ENCODE assay signal across 15 cellular contexts in the genomic region with DNA sequence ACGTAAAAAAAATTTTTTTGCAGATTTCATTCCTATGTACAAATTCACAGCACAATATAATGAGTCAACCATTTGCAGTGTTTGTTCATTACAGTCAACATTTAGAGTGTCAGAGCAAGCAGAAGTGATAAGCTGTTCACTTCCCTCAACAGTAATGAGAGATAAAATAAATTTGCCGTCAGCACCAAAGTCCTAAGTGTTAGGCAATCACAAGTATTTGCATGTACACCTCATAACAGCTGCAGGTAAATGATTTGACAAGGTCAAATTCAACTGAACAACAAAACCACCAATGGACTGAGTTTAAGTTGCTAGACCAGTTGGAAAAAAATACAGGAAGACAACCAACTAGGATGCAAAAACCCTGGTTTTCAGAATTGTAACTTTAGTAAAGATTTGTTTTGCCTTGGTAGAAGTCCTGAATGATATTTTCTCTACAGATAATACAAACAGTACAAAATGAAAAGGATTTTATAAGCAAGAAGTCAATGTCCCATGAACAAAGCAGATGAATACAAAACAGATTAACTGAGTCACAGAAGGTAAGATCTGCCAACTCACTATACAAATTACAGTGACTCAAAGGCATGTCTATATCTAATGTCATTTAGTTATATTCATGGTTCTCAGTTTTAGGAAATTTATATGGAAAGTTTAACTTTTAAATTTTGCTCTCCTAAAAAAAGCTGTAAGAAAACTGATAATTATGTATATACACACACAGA. TPM values are rescaled to one million over a fixed set of nuclear protein-coding genes. Genes with fewer than 3 reads are reported as not detected.
A peak's percentile ranks its signal among the peaks of the same experiment; 100 is the strongest.
DNase-seq lines count a peak whose midpoint lies in the region; ATAC-seq, FAIRE-seq and TF ChIP-seq lines count a peak whose summit lies in the region.
"Had no signal": no experiment of that assay in that cellular context is flagged by ENCODE, and none has a peak within 500 bp of the region (broad histone marks: within the 10 kb centered on the region; RNA-seq: fewer than 3 reads in every experiment).

No MANE protein-coding gene starts in this region.

- ATAC-seq in esophagus mucosa, result peak; percentile 73
- no peak for ATAC-seq in psoas muscle
- ATAC-seq: left ventricle myocardium superior had no signal

- FAIRE-seq in small intestine (lab: Jason Lieb, UNC), result no peak

- no peak for TF ChIP-seq CTCF in psoas muscle (IDR thresholded peaks at IDR 0.05)

- H3K4me3 ChIP-seq in small intestine (ENCODE audit: low read depth in 1 of 2, low read length in 2 of 2) (no peak overlapping the region), psoas muscle (no peak overlapping the region)
- H3K4me3 ChIP-seq: adrenal gland, SK-N-MC, tibial artery had no signal

- no peaks in the 10 kb centered on the region for H3K27me3 ChIP-seq in small intestine (ENCODE audit: control insufficient read depth in 2 of 2, insufficient read depth in 2 of 2, low read length in 2 of 2)
- H3K27me3 ChIP-seq in psoas muscle (ENCODE audit: insufficient read depth in 3 of 3, low read length in 2 of 3), result no peaks in the 10 kb centered on the region
- H3K27me3 ChIP-seq: tibial artery had no signal

- H3K27ac ChIP-seq in small intestine (ENCODE audit: low read depth in 1 of 2, low read length in 1 of 2) (no peak overlapping the region), psoas muscle (no peak overlapping the region)
- H3K27ac ChIP-seq: 22Rv1, adrenal gland, SK-N-MC, tibial artery, WERI-Rb-1 had no signal

- H3K9me3 ChIP-seq in small intestine (ENCODE audit: control insufficient read depth, low read depth) (no peaks in the 10 kb centered on the region), psoas muscle (no peaks in the 10 kb centered on the region)
- H3K9me3 ChIP-seq: adrenal gland, tibial artery had no signal

- peak; percentile 26 for DNase-seq in NCI-H1092 treated with DMSO at 0.1 percent for 48 hours (lab: John Stamatoyannopoulos, UW)
- DNase-seq in NCI-H1092 (lab: John Stamatoyannopoulos, UW), result no peak
- DNase-seq in NCI-H345 treated with DMSO at 0.1 percent for 48 hours (lab: John Stamatoyannopoulos, UW; ENCODE audit: unreplicated experiment), result peak; percentile 20
- peak; percentile 96 for DNase-seq in small intestine
- DNase-seq in psoas muscle, result no peak
- DNase-seq in activated gamma-delta T cell treated with Interleukin-2 at 50 U/mL for 16 hours, result no peak
- no peak for DNase-seq in COLO829 (ENCODE audit: low spot score)
- DNase-seq: adrenal gland, COR-L47, left ventricle myocardium superior, tibial artery, WERI-Rb-1 had no signal

- H3K4me1 ChIP-seq in small intestine (ENCODE audit: control insufficient read depth in 2 of 2, insufficient read depth in 1 of 2, low read depth in 1 of 2, low read length in 1 of 2), result peaks cover 3 to 7% of the 10 kb centered on the region in 2 donors
- no peaks in the 10 kb centered on the region for H3K4me1 ChIP-seq in psoas muscle
- H3K4me1 ChIP-seq: tibial artery had no signal

- WGBS in small intestine, 3 donors, result 12 to 53% (median 27%) methylated on average over 2 of the region's 2 CpGs
- WGBS in psoas muscle, 3 donors, result 75 to 81% (median 78%) methylated on average over 2 of the region's 2 CpGs

- intact Hi-C loops in psoas muscle (cut with DNase I), result no loop called here

- no peaks in the 10 kb centered on the region for H3K36me3 ChIP-seq in small intestine (ENCODE audit: control insufficient read depth in 2 of 2, insufficient read depth in 2 of 2, low read length in 2 of 2)
- no peaks in the 10 kb centered on the region for H3K36me3 ChIP-seq in psoas muscle (ENCODE audit: insufficient read depth in 1 of 2, low read depth in 1 of 2)
- H3K36me3 ChIP-seq: adrenal gland, tibial artery, WERI-Rb-1 had no signal

RNA-seq across cellular contexts. Expression of a gene that starts 10.4 kb away (rescaled TPM):
- total RNA-seq in esophagus mucosa (48.6 TPM), psoas muscle (10 to 100 TPM in 1 of 4 donors, 1 to 10 TPM in 3; 5.5 to 10.8 (median 8.1) TPM)
- polyA plus RNA-seq in small intestine (10 to 100 TPM in 1 of 3 donors, 1 to 10 TPM in 2; 5.4 to 11.5 (median 8.7) TPM), psoas muscle (1 to 10 TPM; 2.6 to 3.6 (median 3.6) TPM)

Comparison
In these comparisons a context has a peak if more than half of its experiments do, and no peak if none do; other contexts are left out.
1. DNase-seq: peak in NCI-H1092 treated with DMSO at 0.1 percent for 48 hours (single experiment), NCI-H345 treated with DMSO at 0.1 percent for 48 hours (single experiment) and small intestine (single experiment); none in NCI-H1092 (single experiment), psoas muscle (0 of 2), activated gamma-delta T cell treated with Interleukin-2 at 50 U/mL for 16 hours (single experiment) and COLO829 (single experiment).